In the genomic region with DNA sequence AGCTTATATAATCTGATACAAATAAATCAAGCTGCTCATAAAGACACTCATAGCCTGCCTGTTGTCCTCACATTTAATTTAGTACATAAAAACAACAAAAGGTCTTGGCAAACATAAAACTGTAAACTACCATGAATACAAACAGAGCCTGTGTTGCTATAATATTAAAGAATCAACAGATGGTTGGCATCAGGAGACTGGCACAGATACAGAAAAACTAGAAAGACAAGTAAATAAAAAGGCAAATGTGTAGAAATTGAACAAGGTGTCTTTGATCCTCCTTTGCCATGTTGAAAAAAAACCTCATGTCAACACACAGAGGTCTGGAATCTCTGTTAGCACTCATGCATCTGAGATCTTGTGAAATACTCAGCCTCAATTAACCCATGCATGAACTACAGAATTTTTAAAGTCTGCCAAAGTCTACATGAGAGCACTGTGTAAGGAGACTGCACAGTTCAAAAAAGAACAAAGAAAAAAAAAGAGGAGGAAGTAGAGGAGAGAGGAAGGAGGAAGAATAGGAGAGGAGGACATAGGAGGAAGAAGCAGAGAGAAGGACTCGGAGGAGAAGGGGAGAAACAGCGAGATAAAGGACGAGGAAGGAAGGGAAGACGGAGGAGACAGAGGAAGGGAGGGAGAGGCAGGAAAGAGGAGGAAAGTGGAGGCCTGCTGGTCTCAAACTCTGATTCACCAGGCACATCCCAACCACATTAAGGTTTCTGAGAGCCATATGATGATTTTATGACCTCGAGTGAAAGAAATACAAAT, we compare ENCODE assay signal across 19 cellular contexts. TPM values are rescaled to one million over a fixed set of nuclear protein-coding genes. Genes with fewer than 3 reads are reported as not detected.
DNase-seq lines count a peak whose midpoint lies in the region; ATAC-seq and TF ChIP-seq lines count a peak whose summit lies in the region.
"Had no signal": no experiment of that assay in that cellular context is flagged by ENCODE, and none has a peak within 500 bp of the region (broad histone marks: within the 10 kb centered on the region; RNA-seq: fewer than 3 reads in every experiment).

No MANE protein-coding gene starts in this region.

- no peaks in the 10 kb centered on the region for H3K36me3 ChIP-seq in hepatocyte (replicated peaks; ENCODE audit: insufficient read depth, low read depth)
- H3K36me3 ChIP-seq: SJCRH30, vagina had no signal

- TF ChIP-seq CTCF in C4-2B (conservative IDR thresholded peaks at IDR 0.05) (no peak), hepatocyte (IDR thresholded peaks at IDR 0.05; ENCODE audit: poor library complexity) (no peak)

- H3K27me3 ChIP-seq in hepatocyte: no peaks in the 10 kb centered on the region
- H3K27me3 ChIP-seq: SJCRH30, vagina had no signal

- no peak for ATAC-seq in HG02642 (IDR thresholded peaks at IDR 0.05; ENCODE audit: poor library complexity, unreplicated experiment)
- ATAC-seq: T-helper 17 cell had no signal

- H3K27me3 Mint-ChIP-seq in activated naive CD4-positive, alpha-beta T cell treated with anti-CD3 and anti-CD28 coated beads, Interleukin-2, amount 10 ng/mL, durations not matched to agents 7 days and 5 days: peaks cover 3% of the 10 kb centered on the region
- H3K27me3 Mint-ChIP-seq: activated CD4-positive, alpha-beta memory T cell treated with anti-CD3 and anti-CD28 coated beads for 36 hours had no signal

- no peaks in the 10 kb centered on the region for H3K36me3 Mint-ChIP-seq in activated naive CD4-positive, alpha-beta T cell treated with anti-CD3 and anti-CD28 coated beads, Interleukin-2, amount 10 ng/mL, durations not matched to agents 7 days and 5 days
- H3K36me3 Mint-ChIP-seq: activated CD4-positive, alpha-beta memory T cell treated with anti-CD3 and anti-CD28 coated beads for 36 hours; CD4-positive, alpha-beta memory T cell had no signal

- peak; percentile 9 for DNase-seq in HuH-7 (ENCODE audit: low spot score)
- peak; percentile 55 for DNase-seq in amniotic epithelial cell (ENCODE audit: low read depth)
- DNase-seq in hepatocyte (ENCODE audit: low spot score): peak; percentile 8
- no peak for DNase-seq in cortex of kidney (lab: John Stamatoyannopoulos, UW)
- no peak for DNase-seq in LoVo (ENCODE audit: low spot score)
- DNase-seq in activated naive CD4-positive, alpha-beta T cell treated with anti-CD3 and anti-CD28 coated beads, Interleukin-2, amount 10 ng/mL, durations not matched to agents 7 days and 5 days: no peak
- DNase-seq: activated CD4-positive, alpha-beta memory T cell treated with anti-CD3 and anti-CD28 coated beads for 36 hours; activated naive CD4-positive, alpha-beta T cell treated with Interleukin-2 at 50 U/mL for 16 hours; CD4-positive, alpha-beta memory T cell; OCI-M1; SJCRH30; stimulated activated CD4-positive, alpha-beta T cell treated with anti-CD3 and anti-CD28 coated beads, Interleukin-2, amount 100 ng/mL, for 48 hours; T-helper 17 cell had no signal

- H3K79me2 ChIP-seq in hepatocyte: no peaks in the 10 kb centered on the region

- H3K4me1 Mint-ChIP-seq in activated naive CD4-positive, alpha-beta T cell treated with anti-CD3 and anti-CD28 coated beads, Interleukin-2, amount 10 ng/mL, durations not matched to agents 7 days and 5 days: no peaks in the 10 kb centered on the region
- H3K4me1 Mint-ChIP-seq: CD4-positive, alpha-beta memory T cell; T-helper 17 cell had no signal

- H3K27ac ChIP-seq in C4-2B: peak overlapping the region; percentile 40; the same call in 1 of the 2 replicates
- no peak overlapping the region for H3K27ac ChIP-seq in hepatocyte
- H3K27ac ChIP-seq: coronary artery, SJCRH30, vagina, VCaP had no signal

- H3K9me3 Mint-ChIP-seq in activated naive CD4-positive, alpha-beta T cell treated with anti-CD3 and anti-CD28 coated beads, Interleukin-2, amount 10 ng/mL, durations not matched to agents 7 days and 5 days: no peaks in the 10 kb centered on the region
- H3K9me3 Mint-ChIP-seq: activated CD4-positive, alpha-beta memory T cell treated with anti-CD3 and anti-CD28 coated beads for 36 hours; CD4-positive, alpha-beta memory T cell; H9 had no signal

- no peak overlapping the region for H2AFZ ChIP-seq in hepatocyte

- H3K4me2 ChIP-seq in hepatocyte: no peak overlapping the region

- no peak overlapping the region for H3K4me3 Mint-ChIP-seq in activated naive CD4-positive, alpha-beta T cell treated with anti-CD3 and anti-CD28 coated beads, Interleukin-2, amount 10 ng/mL, durations not matched to agents 7 days and 5 days
- H3K4me3 Mint-ChIP-seq: activated CD4-positive, alpha-beta memory T cell treated with anti-CD3 and anti-CD28 coated beads for 36 hours; CD4-positive, alpha-beta memory T cell; H9; T-helper 17 cell had no signal

- no peak overlapping the region for H3K4me3 ChIP-seq in hepatocyte
- H3K4me3 ChIP-seq: coronary artery, SJCRH30, vagina had no signal

- WGBS in hepatocyte (ENCODE audit: low lambda C conversion rate, missing lambda C conversion rate): 86% methylated on average over 5 of the region's 5 CpGs

- H3K9me3 ChIP-seq in hepatocyte (ENCODE audit: low read depth): no peaks in the 10 kb centered on the region
- H3K9me3 ChIP-seq: SJCRH30, vagina had no signal

- CTCF ChIA-PET in activated naive CD4-positive, alpha-beta T cell treated with anti-CD3 and anti-CD28 coated beads, Interleukin-2, amount 10 ng/mL, durations not matched to agents 7 days and 5 days (lab: Charles Lee): no interaction called here

- H3K27ac Mint-ChIP-seq in activated naive CD4-positive, alpha-beta T cell treated with anti-CD3 and anti-CD28 coated beads, Interleukin-2, amount 10 ng/mL, durations not matched to agents 7 days and 5 days: no peak overlapping the region
- H3K27ac Mint-ChIP-seq: activated CD4-positive, alpha-beta memory T cell treated with anti-CD3 and anti-CD28 coated beads for 36 hours; CD4-positive, alpha-beta memory T cell; T-helper 17 cell had no signal

- no peaks in the 10 kb centered on the region for H3K9me2 ChIP-seq in hepatocyte (replicated peaks; ENCODE audit: insufficient read depth)

- H4K20me1 ChIP-seq in hepatocyte (ENCODE audit: insufficient read depth, poor library complexity, severe bottlenecking): no peaks in the 10 kb centered on the region

- H3K4me1 ChIP-seq in hepatocyte (ENCODE audit: insufficient read depth): peaks cover 8% of the 10 kb centered on the region

RNA-seq across cellular contexts. Expression of gene PRDM5, which starts 52.8 kb away (rescaled TPM):
- total RNA-seq in hepatocyte: 16.8 and 21.2 TPM in 2 replicates
- polyA plus RNA-seq in hepatocyte: 3.8 and 4.2 TPM in 2 replicates

Comparison
In these comparisons a context has a peak if more than half of its experiments do, and no peak if none do; other contexts are left out.
1. DNase-seq: peak in HuH-7 (single experiment), amniotic epithelial cell (single experiment) and hepatocyte (single experiment); none in cortex of kidney (single experiment), LoVo (single experiment) and activated naive CD4-positive, alpha-beta T cell treated with anti-CD3 and anti-CD28 coated beads, Interleukin-2, amount 10 ng/mL, durations not matched to agents 7 days and 5 days (single experiment).